Comparison of ENCODE assay signal across 23 cellular contexts in genomic region chr5:160979356-160979755, GRCh38.
A peak's percentile ranks its signal among the peaks of the same experiment; 100 is the strongest.
DNase-seq lines count a peak whose midpoint lies in the region; ATAC-seq, FAIRE-seq and TF ChIP-seq lines count a peak whose summit lies in the region.
"Had no signal": no experiment of that assay in that cellular context is flagged by ENCODE, and none has a peak within 500 bp of the region (broad histone marks: within the 10 kb centered on the region; RNA-seq: fewer than 3 reads in every experiment).

No MANE protein-coding gene starts in this region.

- no TSS peak for BruUV-seq in GM12878 (replicated peaks; lab: Mats Ljungman, UMichigan)

- no peak overlapping the region for H3K4me3 Mint-ChIP-seq in stimulated activated memory B cell treated with anti-CD40 and anti-IgM and Interleukin-4, amounts not matched to agents 10 μg/mL and 1 μg/mL and 100 μg/mL, for 72 hours
- H3K4me3 Mint-ChIP-seq: CD8-positive, alpha-beta T cell; GM23338; T-cell had no signal

- intact Hi-C loops in GM12878 (cut with micrococcal nuclease; ENCODE audit: unreplicated experiment) (no loop called here), dorsolateral prefrontal cortex (cut with DNase I) (no loop called here)

- no peak for TF ChIP-seq CTCF in DND-41 (IDR thresholded peaks at IDR 0.05; ENCODE audit: borderline replicate concordance, extremely low read depth, low read length, poor library complexity, severe bottlenecking)
- TF ChIP-seq CTCF in GM12878 (IDR thresholded peaks at IDR 0.05 in 2 of 3, conservative IDR thresholded peaks at IDR 0.05 in 1 of 3; ENCODE audit: control insufficient read depth in 2 of 3, extremely low read depth in 1 of 3, insufficient read depth in 1 of 3, low read depth in 3 of 3, low read length in 3 of 3), result no peak
- no peak for TF ChIP-seq CTCF in dorsolateral prefrontal cortex (IDR thresholded peaks at IDR 0.05 in 54 of 56, conservative IDR thresholded peaks at IDR 0.05 in 2 of 56; ENCODE audit: low read depth in 1 of 56, partially characterized antibody in 56 of 56)

- H3K36me3 ChIP-seq in DND-41 (ENCODE audit: insufficient read depth, low read length), result no peaks in the 10 kb centered on the region
- no peaks in the 10 kb centered on the region for H3K36me3 ChIP-seq in GM12878 (ENCODE audit: control insufficient read depth in 2 of 2, insufficient read depth in 2 of 2, low read length in 1 of 2)
- H3K36me3 ChIP-seq: BLaER1 had no signal

- H3K4me2 ChIP-seq in DND-41 (ENCODE audit: insufficient read depth, low read length) (no peak overlapping the region), GM12878 (ENCODE audit: control insufficient read depth, insufficient read depth) (no peak overlapping the region)
- H3K4me2 ChIP-seq: BLaER1, GM23338, SK-N-SH had no signal

- H3K9ac ChIP-seq in DND-41 (ENCODE audit: low read depth, low read length) (no peak overlapping the region), GM12878 (ENCODE audit: control insufficient read depth, insufficient read depth, low read length) (no peak overlapping the region)
- H3K9ac ChIP-seq: BLaER1, KMS-11, SK-N-SH had no signal

- H3K79me2 ChIP-seq in DND-41 (ENCODE audit: insufficient read depth, low read length) (no peaks in the 10 kb centered on the region), GM12878 (ENCODE audit: control insufficient read depth, insufficient read depth, low read length) (no peaks in the 10 kb centered on the region)

- no peak overlapping the region for H3K4me3 ChIP-seq in DND-41 (ENCODE audit: low read depth in 1 of 2, low read length in 2 of 2)
- no peak overlapping the region for H3K4me3 ChIP-seq in GM12878
- no peak overlapping the region for H3K4me3 ChIP-seq in dorsolateral prefrontal cortex
- H3K4me3 ChIP-seq: BLaER1, GM23338 had no signal

- DNase-seq in DND-41 (no peak), GM12878 (ENCODE audit: low read depth, low spot score) (no peak), COLO829 (ENCODE audit: low spot score) (no peak), dorsolateral prefrontal cortex (no peak)
- DNase-seq: CD8-positive, alpha-beta T cell; DMS79 treated with DMSO at 0.1 percent for 48 hours; NCI-H1092 treated with DMSO at 0.1 percent for 48 hours; NCI-H1694; NCI-H226; NCI-H524 treated with DMSO at 0.1 percent for 48 hours; SHP77; SK-N-SH; T-cell had no signal

- FAIRE-seq in GM12878 (lab: Jason Lieb, UNC), result no peak
- FAIRE-seq: G401.6, GM12891 had no signal

- H3K9me3 ChIP-seq in DND-41 (ENCODE audit: insufficient read depth, low read length, severe bottlenecking), result no peaks in the 10 kb centered on the region
- no peaks in the 10 kb centered on the region; the same call in 2 of the 3 replicates for H3K9me3 ChIP-seq in GM12878 (replicated peaks; ENCODE audit: control insufficient read depth, insufficient read depth, low read length)
- H3K9me3 ChIP-seq: BLaER1, SK-N-SH had no signal

- 23% methylated on average over 3 of the region's 3 CpGs for WGBS in GM12878 (ENCODE audit: insufficient coverage, insufficient replicate concordance, low lambda C conversion rate, missing lambda C conversion rate)

- H4K20me1 ChIP-seq in DND-41 (ENCODE audit: insufficient read depth, low read length) (no peaks in the 10 kb centered on the region), GM12878 (ENCODE audit: control insufficient read depth, insufficient read depth) (no peaks in the 10 kb centered on the region)
- H4K20me1 ChIP-seq: BLaER1 had no signal

- TF ChIP-seq EP300 in GM12878 (IDR thresholded peaks at IDR 0.05; ENCODE audit: borderline replicate concordance in 1 of 2, control insufficient read depth in 1 of 2, low read depth in 2 of 2, low read length in 2 of 2), result no peak

- H3K36me3 Mint-ChIP-seq in stimulated activated memory B cell treated with anti-CD40 and anti-IgM and Interleukin-4, amounts not matched to agents 10 μg/mL and 1 μg/mL and 100 μg/mL, for 72 hours, result no peaks in the 10 kb centered on the region
- H3K36me3 Mint-ChIP-seq: CD8-positive, alpha-beta T cell; T-cell had no signal

- POLR2A ChIA-PET in GM12878 (lab: Charles Lee), result no interaction called here

- H3K27me3 Mint-ChIP-seq in stimulated activated memory B cell treated with anti-CD40 and anti-IgM and Interleukin-4, amounts not matched to agents 10 μg/mL and 1 μg/mL and 100 μg/mL, for 72 hours, result no peaks in the 10 kb centered on the region

- H3K4me1 Mint-ChIP-seq in stimulated activated memory B cell treated with anti-CD40 and anti-IgM and Interleukin-4, amounts not matched to agents 10 μg/mL and 1 μg/mL and 100 μg/mL, for 72 hours, result no peaks in the 10 kb centered on the region
- H3K4me1 Mint-ChIP-seq: GM23338, T-cell had no signal

- in situ Hi-C loops in GM12878 (cut with MboI), result no loop called here

- SMC1A ChIA-PET in GM12878 (lab: Charles Lee; ENCODE audit: uncharacterized antibody, unreplicated experiment), result interaction anchor here (0.7 to 1.2 kb wide), 3 partner anchors 8 to 55 kb away, joined by 3 to 4 read pairs (median 3); no protein-coding TSS in a partner anchor

- no peak for TF ChIP-seq RAD21 in GM12878 (IDR thresholded peaks at IDR 0.05; ENCODE audit: insufficient read depth, low read depth, low read length)

- H2AFZ ChIP-seq in DND-41 (ENCODE audit: low read depth, low read length) (0 out of 2 replicates have a peak overlapping the region, but pooled peaks have one; percentile 3), GM12878 (ENCODE audit: control insufficient read depth, low read depth, low read length) (peak overlapping the region; percentile 1; the same call in 1 of the 2 replicates)
- H2AFZ ChIP-seq: GM23338 had no signal

- CTCF ChIA-PET in GM12878 (lab: Yijun Ruan, JAX), result interaction anchor here (1.2 kb wide), 1 partner anchor 8 kb away, joined by 4 read pairs; no protein-coding TSS in a partner anchor

- H3K27me3 ChIP-seq in DND-41 (ENCODE audit: insufficient read depth, low read length, poor library complexity), result no peaks in the 10 kb centered on the region
- H3K27me3 ChIP-seq in GM12878 (replicated peaks in 1 of 2; ENCODE audit: control insufficient read depth in 2 of 2, insufficient read depth in 2 of 2, low read length in 1 of 2), result no peaks in the 10 kb centered on the region
- no peaks in the 10 kb centered on the region for H3K27me3 ChIP-seq in dorsolateral prefrontal cortex
- H3K27me3 ChIP-seq: BLaER1 had no signal

- TF ChIP-seq POLR2A in GM12878 (IDR thresholded peaks at IDR 0.05; ENCODE audit: low read depth, low read length), result no peak

- no peaks in the 10 kb centered on the region for H3K9me3 Mint-ChIP-seq in stimulated activated memory B cell treated with anti-CD40 and anti-IgM and Interleukin-4, amounts not matched to agents 10 μg/mL and 1 μg/mL and 100 μg/mL, for 72 hours
- H3K9me3 Mint-ChIP-seq: CD8-positive, alpha-beta T cell; GM23338 had no signal

- no peak overlapping the region for H3K27ac Mint-ChIP-seq in stimulated activated memory B cell treated with anti-CD40 and anti-IgM and Interleukin-4, amounts not matched to agents 10 μg/mL and 1 μg/mL and 100 μg/mL, for 72 hours
- H3K27ac Mint-ChIP-seq: CD8-positive, alpha-beta T cell; GM23338; T-cell had no signal

- H3K4me1 ChIP-seq in DND-41 (ENCODE audit: insufficient read depth, low read length), result no peaks in the 10 kb centered on the region
- H3K4me1 ChIP-seq in GM12878 (ENCODE audit: control insufficient read depth, insufficient read depth, low read length), result no peaks in the 10 kb centered on the region
- H3K4me1 ChIP-seq: BLaER1 had no signal

- no peak overlapping the region for H3K27ac ChIP-seq in DND-41 (ENCODE audit: low read length)
- no peak overlapping the region for H3K27ac ChIP-seq in GM12878 (ENCODE audit: control insufficient read depth, insufficient read depth)
- H3K27ac ChIP-seq in dorsolateral prefrontal cortex, result no peak overlapping the region
- H3K27ac ChIP-seq: BLaER1, KMS-11 had no signal

- RAD21 ChIA-PET in GM12878 (lab: Charles Lee; ENCODE audit: unreplicated experiment), result interaction anchor here (1.0 kb wide), 1 partner anchor 8 kb away, joined by 3 read pairs; no protein-coding TSS in a partner anchor

- ATAC-seq in DND-41 (ENCODE audit: insufficient read depth, low read depth), result no peak
- ATAC-seq in GM18870 (IDR thresholded peaks at IDR 0.05; ENCODE audit: unreplicated experiment), result peak; percentile 26
- peak; percentile 30 for ATAC-seq in GM21529 (IDR thresholded peaks at IDR 0.05; ENCODE audit: unreplicated experiment)
- ATAC-seq in GM12878, result peak; percentile 17; the same call in 2 of the 3 replicates
- no peak for ATAC-seq in GM21367 (IDR thresholded peaks at IDR 0.05; ENCODE audit: unreplicated experiment)
- ATAC-seq in stimulated activated memory B cell treated with anti-CD40 and anti-IgM and Interleukin-4, amounts not matched to agents 10 μg/mL and 1 μg/mL and 100 μg/mL, for 72 hours, result no peak
- ATAC-seq: CD8-positive, alpha-beta T cell; GM23338; HCT116; T-cell had no signal

TF ChIP-seq in GM12878, 131 proteins besides CTCF, POLR2A, EP300 and RAD21 (continues in another document):
- TF ChIP-seq SKIL (IDR thresholded peaks at IDR 0.05; ENCODE audit: low read depth, poor library complexity, severe bottlenecking) (no peak), SUPT20H (IDR thresholded peaks at IDR 0.05; ENCODE audit: borderline replicate concordance, control insufficient read depth, low read depth, low read length) (no peak), CHD2 (IDR thresholded peaks at IDR 0.05; ENCODE audit: borderline replicate concordance, low read depth, low read length) (no peak), SPI1 (IDR thresholded peaks at IDR 0.05; ENCODE audit: borderline replicate concordance, insufficient read depth, low read depth, low read length) (no peak), IRF3 (IDR thresholded peaks at IDR 0.05) (no peak)

Comparison
In these comparisons a context has a peak if more than half of its experiments do, and no peak if none do; other contexts are left out.
1. ATAC-seq: peak in GM18870 (single experiment), GM21529 (single experiment) and GM12878 (single experiment); none in DND-41 (single experiment), GM21367 (single experiment) and stimulated activated memory B cell treated with anti-CD40 and anti-IgM and Interleukin-4, amounts not matched to agents 10 μg/mL and 1 μg/mL and 100 μg/mL, for 72 hours (single experiment).